In genomic region chr12:12613334-12613733, GRCh38 we compare ENCODE assay signal across 2 cellular contexts.
TF ChIP-seq lines count a peak whose summit lies in the region.

No MANE protein-coding gene starts in this region.

TF ChIP-seq in SK-N-SH, 30 proteins besides CTCF, POLR2A, EP300 and RAD21 (continued from another document):
- no peak for TF ChIP-seq ZBTB33 (IDR thresholded peaks at IDR 0.05; ENCODE audit: borderline replicate concordance, low read depth)
- TF ChIP-seq GABPA (IDR thresholded peaks at IDR 0.05; ENCODE audit: low read depth), result no peak
- TF ChIP-seq EZH2phosphoT487 (IDR thresholded peaks at IDR 0.05; ENCODE audit: borderline replicate concordance, low read depth), result no peak
- TF ChIP-seq SIN3A (IDR thresholded peaks at IDR 0.05; ENCODE audit: borderline replicate concordance, low read depth, low read length), result no peak
- TF ChIP-seq JUND (IDR thresholded peaks at IDR 0.05), result no peak
- no peak for TF ChIP-seq SMC3 (IDR thresholded peaks at IDR 0.05; ENCODE audit: low read depth, low read length)
- TF ChIP-seq, protein P1, sequence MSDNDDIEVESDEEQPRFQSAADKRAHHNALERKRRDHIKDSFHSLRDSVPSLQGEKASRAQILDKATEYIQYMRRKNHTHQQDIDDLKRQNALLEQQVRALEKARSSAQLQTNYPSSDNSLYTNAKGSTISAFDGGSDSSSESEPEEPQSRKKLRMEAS (IDR thresholded peaks at IDR 0.05; ENCODE audit: low read depth), result no peak
- no peak for TF ChIP-seq RXRA (IDR thresholded peaks at IDR 0.05; ENCODE audit: borderline replicate concordance, low read depth)
- TF ChIP-seq PBX3 (IDR thresholded peaks at IDR 0.05), result no peak
- no peak for TF ChIP-seq RFX5 (IDR thresholded peaks at IDR 0.05; ENCODE audit: low read length)
TF ChIP-seq in SK-N-SH: peak in this region for 0.

TF ChIP-seq in SK-N-SH treated with all-trans-retinoic acid at 6 μM for 48 hours, 23 proteins besides CTCF, POLR2A, EP300 and RAD21 (continued from another document):
- no peak for TF ChIP-seq CREB5 (CRISPR knock-in tag; IDR thresholded peaks at IDR 0.05; ENCODE audit: low read depth)
